In genomic region chr11:105696000-105696399, GRCh38 we compare ENCODE assay signal across 18 cellular contexts.
DNase-seq lines count a peak whose midpoint lies in the region; ATAC-seq lines count a peak whose summit lies in the region.
"Had no signal": no experiment of that assay in that cellular context is flagged by ENCODE, and none has a peak within 500 bp of the region (broad histone marks: within the 10 kb centered on the region; RNA-seq: fewer than 3 reads in every experiment).

No MANE protein-coding gene starts in this region.

- ATAC-seq in GM18502 (IDR thresholded peaks at IDR 0.05; ENCODE audit: poor library complexity, unreplicated experiment) = peak; percentile 60
- peak; percentile 30 for ATAC-seq in GM19468 (IDR thresholded peaks at IDR 0.05; ENCODE audit: extremely low read depth, unreplicated experiment)
- peak; percentile 84 for ATAC-seq in HG02759 (IDR thresholded peaks at IDR 0.05; ENCODE audit: unreplicated experiment)
- ATAC-seq in HG03469 (IDR thresholded peaks at IDR 0.05; ENCODE audit: unreplicated experiment) = peak; percentile 86
- ATAC-seq in HG02588 (IDR thresholded peaks at IDR 0.05; ENCODE audit: unreplicated experiment) = no peak
- ATAC-seq in HG03039 (IDR thresholded peaks at IDR 0.05; ENCODE audit: unreplicated experiment) = no peak
- ATAC-seq: activated CD4-positive, alpha-beta T cell treated with anti-CD3 and anti-CD28 coated beads for 36 hours; mucosa of descending colon; upper lobe of right lung had no signal

- DNase-seq in SHP77 treated with DMSO at 0.1 percent for 48 hours (lab: John Stamatoyannopoulos, UW) (no peak), H4 (ENCODE audit: low spot score) (no peak)
- DNase-seq: activated CD4-positive, alpha-beta T cell treated with anti-CD3 and anti-CD28 coated beads for 36 hours; activated gamma-delta T cell; amniotic stem cell; HFFc6; Kasumi-1; mucosa of descending colon; NCI-H1105; NCI-H524; stimulated activated CD4-positive, alpha-beta T cell treated with anti-CD3 and anti-CD28 coated beads, Interleukin-2, amount 100 ng/mL, for 24 hours; upper lobe of right lung had no signal

Comparison
In these comparisons a context has a peak if more than half of its experiments do, and no peak if none do; other contexts are left out.
1. ATAC-seq: peak in GM18502 (single experiment), GM19468 (single experiment), HG02759 (single experiment) and HG03469 (single experiment); none in HG02588 (single experiment) and HG03039 (single experiment).